ENCODE assay signal across 28 cellular contexts in the genomic region with DNA sequence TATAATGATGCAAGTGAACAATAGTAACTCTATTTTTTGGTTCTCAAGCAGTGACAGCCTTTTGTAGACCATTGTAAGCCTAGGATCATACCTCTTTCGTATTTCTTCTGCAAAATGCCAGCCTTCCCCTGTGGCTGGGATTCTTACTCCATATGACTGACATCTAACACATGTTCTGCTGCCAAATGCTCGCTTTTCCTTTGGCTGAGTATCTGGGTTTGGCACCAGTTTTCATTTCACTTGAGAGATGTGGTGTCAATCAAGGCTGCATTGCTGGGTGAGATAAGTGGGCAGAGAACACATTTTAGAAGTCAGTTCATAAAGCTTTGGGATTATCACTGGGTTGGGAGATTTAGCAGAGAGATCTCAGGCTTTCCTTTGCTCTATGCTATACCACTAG.
DNase-seq lines count a peak whose midpoint lies in the region; ATAC-seq and TF ChIP-seq lines count a peak whose summit lies in the region.
"Had no signal": no experiment of that assay in that cellular context is flagged by ENCODE, and none has a peak within 500 bp of the region (broad histone marks: within the 10 kb centered on the region; RNA-seq: fewer than 3 reads in every experiment).

No MANE protein-coding gene starts in this region.

- no peaks in the 10 kb centered on the region for H3K36me3 ChIP-seq in ovary
- H3K36me3 ChIP-seq: BLaER1 treated with 17β-estradiol and CSF1 and Interleukin-3, amounts not matched to agents 10 nM and 100 nM; cardiac muscle cell; left lung; neutrophil; SJSA1; tibial nerve had no signal

- H3K4me1 ChIP-seq in ovary (ENCODE audit: insufficient read depth): no peaks in the 10 kb centered on the region
- H3K4me1 ChIP-seq: BLaER1 treated with 17β-estradiol and CSF1 and Interleukin-3, amounts not matched to agents 10 nM and 100 nM; left lung; SJSA1; tibial nerve had no signal

- ATAC-seq in left ventricle myocardium superior: peak; percentile 74
- no peak for ATAC-seq in activated CD8-positive, alpha-beta T cell treated with anti-CD3 and anti-CD28 coated beads, Interleukin-2, amount 10 ng/mL, durations not matched to agents 7 days and 5 days
- ATAC-seq: left lung; stimulated activated effector memory CD8-positive, alpha-beta T cell treated with anti-CD3 and anti-CD28 coated beads, Interleukin-12 subunit alpha, Interleukin-12 subunit beta, amount 100 ng/mL, for 72 hours; WTC11 had no signal

- H3K4me3 ChIP-seq in ovary: no peak overlapping the region
- H3K4me3 ChIP-seq: BLaER1 treated with 17β-estradiol and CSF1 and Interleukin-3, amounts not matched to agents 10 nM and 100 nM; cardiac muscle cell; left lung; SJSA1; tibial nerve had no signal

- H3K4me3 Mint-ChIP-seq in activated CD8-positive, alpha-beta T cell treated with anti-CD3 and anti-CD28 coated beads, Interleukin-2, amount 10 ng/mL, durations not matched to agents 7 days and 5 days: no peak overlapping the region
- H3K4me3 Mint-ChIP-seq: activated naive CD8-positive, alpha-beta T cell; activated T-cell treated with anti-CD3 and anti-CD28 coated beads, Interleukin-2, amount 50 U/mL, for 24 hours; endodermal cell; stimulated activated effector memory CD8-positive, alpha-beta T cell treated with anti-CD3 and anti-CD28 coated beads, Interleukin-12 subunit alpha, Interleukin-12 subunit beta, amount 100 ng/mL, for 72 hours; WTC11 had no signal

- H3K9me3 Mint-ChIP-seq in activated CD8-positive, alpha-beta T cell treated with anti-CD3 and anti-CD28 coated beads, Interleukin-2, amount 10 ng/mL, durations not matched to agents 7 days and 5 days (ENCODE audit: insufficient read depth): peaks cover under 1% of the 10 kb centered on the region

- no peak for TF ChIP-seq POLR2A in ovary (IDR thresholded peaks at IDR 0.05)

- POLR2A ChIA-PET in activated CD8-positive, alpha-beta T cell treated with anti-CD3 and anti-CD28 coated beads, Interleukin-2, amount 10 ng/mL, durations not matched to agents 7 days and 5 days (lab: Charles Lee): no interaction called here

- no peak overlapping the region for H3K27ac Mint-ChIP-seq in activated CD8-positive, alpha-beta T cell treated with anti-CD3 and anti-CD28 coated beads, Interleukin-2, amount 10 ng/mL, durations not matched to agents 7 days and 5 days
- H3K27ac Mint-ChIP-seq: activated naive CD8-positive, alpha-beta T cell; activated T-cell treated with anti-CD3 and anti-CD28 coated beads, Interleukin-2, amount 50 U/mL, for 24 hours; endodermal cell; stimulated activated effector memory CD8-positive, alpha-beta T cell treated with anti-CD3 and anti-CD28 coated beads, Interleukin-12 subunit alpha, Interleukin-12 subunit beta, amount 100 ng/mL, for 72 hours; WTC11 had no signal

- TF ChIP-seq EP300 in ovary (IDR thresholded peaks at IDR 0.05): no peak

- TF ChIP-seq CTCF in GM20000 (IDR thresholded peaks at IDR 0.05; ENCODE audit: extremely low read depth, missing control alignments): no peak
- TF ChIP-seq CTCF in ovary (IDR thresholded peaks at IDR 0.05): no peak

- H3K27me3 ChIP-seq in ovary: peaks cover 3% of the 10 kb centered on the region
- H3K27me3 ChIP-seq: BLaER1 treated with 17β-estradiol and CSF1 and Interleukin-3, amounts not matched to agents 10 nM and 100 nM; cardiac muscle cell; left lung; neutrophil; SJSA1; tibial nerve had no signal

- H3K4me1 Mint-ChIP-seq in activated CD8-positive, alpha-beta T cell treated with anti-CD3 and anti-CD28 coated beads, Interleukin-2, amount 10 ng/mL, durations not matched to agents 7 days and 5 days (ENCODE audit: low read depth): no peaks in the 10 kb centered on the region
- H3K4me1 Mint-ChIP-seq: stimulated activated effector memory CD8-positive, alpha-beta T cell treated with anti-CD3 and anti-CD28 coated beads, Interleukin-12 subunit alpha, Interleukin-12 subunit beta, amount 100 ng/mL, for 72 hours had no signal

- intact Hi-C loops in left ventricle myocardium superior (cut with micrococcal nuclease): no loop called here
- intact Hi-C loops in ovary (cut with DNase I): no loop called here

- no peaks in the 10 kb centered on the region for H3K9me3 ChIP-seq in ovary
- H3K9me3 ChIP-seq: BLaER1 treated with 17β-estradiol and CSF1 and Interleukin-3, amounts not matched to agents 10 nM and 100 nM; neutrophil; SJSA1; tibial nerve had no signal

- H3K36me3 Mint-ChIP-seq in activated CD8-positive, alpha-beta T cell treated with anti-CD3 and anti-CD28 coated beads, Interleukin-2, amount 10 ng/mL, durations not matched to agents 7 days and 5 days (ENCODE audit: low read depth): no peaks in the 10 kb centered on the region
- H3K36me3 Mint-ChIP-seq: stimulated activated effector memory CD8-positive, alpha-beta T cell treated with anti-CD3 and anti-CD28 coated beads, Interleukin-12 subunit alpha, Interleukin-12 subunit beta, amount 100 ng/mL, for 72 hours; WTC11 had no signal

- CTCF ChIA-PET in activated CD8-positive, alpha-beta T cell treated with anti-CD3 and anti-CD28 coated beads, Interleukin-2, amount 10 ng/mL, durations not matched to agents 7 days and 5 days (lab: Charles Lee): no interaction called here

- no peak overlapping the region for H3K27ac ChIP-seq in ovary
- H3K27ac ChIP-seq: BLaER1 treated with 17β-estradiol and CSF1 and Interleukin-3, amounts not matched to agents 10 nM and 100 nM; cardiac muscle cell; left lung; neutrophil; SJSA1; tibial nerve had no signal

- no peaks in the 10 kb centered on the region for H3K27me3 Mint-ChIP-seq in activated CD8-positive, alpha-beta T cell treated with anti-CD3 and anti-CD28 coated beads, Interleukin-2, amount 10 ng/mL, durations not matched to agents 7 days and 5 days (ENCODE audit: low read depth)
- H3K27me3 Mint-ChIP-seq: activated naive CD8-positive, alpha-beta T cell; activated T-cell treated with anti-CD3 and anti-CD28 coated beads, Interleukin-2, amount 50 U/mL, for 24 hours had no signal

- WGBS in ovary, 3 donors: 80 to 89% (median 81%) methylated on average over 2 of the region's 2 CpGs

- DNase-seq in D341Med (ENCODE audit: low spot score): peak; percentile 22
- peak; percentile 32 for DNase-seq in LHCN-M2 (ENCODE audit: low read depth)
- DNase-seq in NCI-H226: peak; percentile 23
- no peak for DNase-seq in left ventricle myocardium superior
- no peak for DNase-seq in GM20000 (ENCODE audit: low spot score)
- no peak for DNase-seq in activated CD8-positive, alpha-beta T cell treated with anti-CD3 and anti-CD28 coated beads, Interleukin-2, amount 10 ng/mL, durations not matched to agents 7 days and 5 days
- DNase-seq in ovary: no peak
- DNase-seq: activated CD4-positive, alpha-beta T cell treated with anti-CD3 and anti-CD28 coated beads, Interleukin-2, amount 50 U/mL, for 1 hour; activated effector memory CD4-positive, alpha-beta T cell treated with anti-CD3 and anti-CD28 coated beads, Interleukin-2, amount 50 U/mL, for 16 hours; activated T-cell treated with anti-CD3 and anti-CD28 coated beads, Interleukin-2, amount 50 U/mL, for 24 hours; dermis blood vessel endothelial cell; endodermal cell; glutamatergic neuron; HCEC 1CT; Karpas-422; left lung; NCI-H146; NCI-H748 treated with DMSO at 0.1 percent for 48 hours; stimulated activated CD4-positive, alpha-beta T cell treated with anti-CD3 and anti-CD28 coated beads, Interleukin-15, amount 100 ng/mL, for 24 hours; T-helper 1 cell had no signal

Comparison
In these comparisons a context has a peak if more than half of its experiments do, and no peak if none do; other contexts are left out.
1. DNase-seq: peak in D341Med (single experiment), LHCN-M2 (single experiment) and NCI-H226 (single experiment); none in left ventricle myocardium superior (single experiment), GM20000 (single experiment), activated CD8-positive, alpha-beta T cell treated with anti-CD3 and anti-CD28 coated beads, Interleukin-2, amount 10 ng/mL, durations not matched to agents 7 days and 5 days (single experiment) and ovary (0 of 5).